Comparison of ENCODE assay signal across 8 cellular contexts in genomic region chr22:19290400-19291217, GRCh38. TPM values are rescaled to one million over a fixed set of nuclear protein-coding genes. Genes with fewer than 3 reads are reported as not detected.
DNase-seq lines count a peak whose midpoint lies in the region; ATAC-seq and TF ChIP-seq lines count a peak whose summit lies in the region.

No MANE protein-coding gene starts in this region.

- intact Hi-C loops in Right ventricle myocardium inferior (cut with DNase I), result loop anchor here (2.0 to 5.0 kb wide), 4 partner anchors 72 to 187 kb away; partner anchors contain the start of genes CDC45, HIRA, MRPL40 and SLC25A1
- intact Hi-C loops in cardiac septum (cut with DNase I), result loop anchor here (5.0 to 10.0 kb wide), 5 partner anchors 113 to 424 kb away; partner anchors contain the start of genes C22orf39, DGCR2, HIRA and MRPL40
- intact Hi-C loops in activated B cell treated with CpG ODN at 0.5 μM for 24 hours (cut with micrococcal nuclease), result loop anchor here (1.0 to 10.0 kb wide), 8 partner anchors 70 to 1567 kb away; partner anchors contain the start of genes C22orf39, CDC45, ESS2 and MRPL40
- intact Hi-C loops in Right ventricle myocardium superior (cut with DNase I), result no loop called here

- peaks cover 12% of the 10 kb centered on the region for H3K27me3 Mint-ChIP-seq in activated B cell treated with CpG ODN at 0.5 μM for 24 hours

- POLR2A ChIA-PET in activated B cell treated with CpG ODN at 0.5 μM for 24 hours (lab: Charles Lee), result interaction anchor here (1.8 to 2.9 kb wide), 2 partner anchors 69 to 329 kb away, joined by 4 to 38 read pairs; no protein-coding TSS in a partner anchor

- peaks cover 18% of the 10 kb centered on the region for H3K4me1 Mint-ChIP-seq in activated B cell treated with CpG ODN at 0.5 μM for 24 hours

- CTCF ChIA-PET in activated B cell treated with CpG ODN at 0.5 μM for 24 hours (lab: Charles Lee), result no interaction called here

- H3K4me3 ChIP-seq in retinal pigment epithelial cell (ENCODE audit: low read length), result peak overlapping the region; percentile 65

- DNase-seq in Right ventricle myocardium inferior (ENCODE audit: missing footprints), result no peak
- no peak for DNase-seq in cardiac septum (ENCODE audit: low spot score)
- no peak for DNase-seq in activated B cell treated with CpG ODN at 0.5 μM for 24 hours
- DNase-seq in Right ventricle myocardium superior, result no peak
- DNase-seq in retinal pigment epithelial cell (ENCODE audit: low read depth), result no peak
- no peak for DNase-seq in T-helper 9 cell

- ATAC-seq in Right ventricle myocardium inferior (peak; percentile 20), activated B cell treated with CpG ODN at 0.5 μM for 24 hours (ENCODE audit: low read depth) (no peak), Right ventricle myocardium superior (ENCODE audit: poor library complexity) (peak; percentile 20), GM19463 (IDR thresholded peaks at IDR 0.05; ENCODE audit: unreplicated experiment) (no peak), HG03565 (IDR thresholded peaks at IDR 0.05; ENCODE audit: unreplicated experiment) (no peak)

- TF ChIP-seq CTCF in activated B cell treated with CpG ODN at 0.5 μM for 24 hours (IDR thresholded peaks at IDR 0.05) (no peak), retinal pigment epithelial cell (conservative IDR thresholded peaks at IDR 0.05; ENCODE audit: low read depth, low read length) (no peak)

- no peak overlapping the region for H3K27ac Mint-ChIP-seq in activated B cell treated with CpG ODN at 0.5 μM for 24 hours

- H3K9me3 Mint-ChIP-seq in activated B cell treated with CpG ODN at 0.5 μM for 24 hours, result no peaks in the 10 kb centered on the region

- H3K36me3 Mint-ChIP-seq in activated B cell treated with CpG ODN at 0.5 μM for 24 hours (ENCODE audit: low read depth), result no peaks in the 10 kb centered on the region

- peak overlapping the region; percentile 82 for H3K4me3 Mint-ChIP-seq in activated B cell treated with CpG ODN at 0.5 μM for 24 hours

RNA-seq across cellular contexts. Expression of gene CLTCL1, which starts 0.9 kb away (rescaled TPM):
- total RNA-seq in Right ventricle myocardium inferior (8.3 TPM), cardiac septum (18.0 TPM), activated B cell treated with CpG ODN at 0.5 μM for 24 hours (2.7 and 5.0 TPM in 2 replicates), Right ventricle myocardium superior (9.6 TPM)

Comparison
In these comparisons a context has a peak if more than half of its experiments do, and no peak if none do; other contexts are left out.
1. ATAC-seq: peak in Right ventricle myocardium inferior (single experiment) and Right ventricle myocardium superior (single experiment); none in activated B cell treated with CpG ODN at 0.5 μM for 24 hours (single experiment), GM19463 (single experiment) and HG03565 (single experiment).